ENCODE assay signal across 8 cellular contexts in the genomic region with DNA sequence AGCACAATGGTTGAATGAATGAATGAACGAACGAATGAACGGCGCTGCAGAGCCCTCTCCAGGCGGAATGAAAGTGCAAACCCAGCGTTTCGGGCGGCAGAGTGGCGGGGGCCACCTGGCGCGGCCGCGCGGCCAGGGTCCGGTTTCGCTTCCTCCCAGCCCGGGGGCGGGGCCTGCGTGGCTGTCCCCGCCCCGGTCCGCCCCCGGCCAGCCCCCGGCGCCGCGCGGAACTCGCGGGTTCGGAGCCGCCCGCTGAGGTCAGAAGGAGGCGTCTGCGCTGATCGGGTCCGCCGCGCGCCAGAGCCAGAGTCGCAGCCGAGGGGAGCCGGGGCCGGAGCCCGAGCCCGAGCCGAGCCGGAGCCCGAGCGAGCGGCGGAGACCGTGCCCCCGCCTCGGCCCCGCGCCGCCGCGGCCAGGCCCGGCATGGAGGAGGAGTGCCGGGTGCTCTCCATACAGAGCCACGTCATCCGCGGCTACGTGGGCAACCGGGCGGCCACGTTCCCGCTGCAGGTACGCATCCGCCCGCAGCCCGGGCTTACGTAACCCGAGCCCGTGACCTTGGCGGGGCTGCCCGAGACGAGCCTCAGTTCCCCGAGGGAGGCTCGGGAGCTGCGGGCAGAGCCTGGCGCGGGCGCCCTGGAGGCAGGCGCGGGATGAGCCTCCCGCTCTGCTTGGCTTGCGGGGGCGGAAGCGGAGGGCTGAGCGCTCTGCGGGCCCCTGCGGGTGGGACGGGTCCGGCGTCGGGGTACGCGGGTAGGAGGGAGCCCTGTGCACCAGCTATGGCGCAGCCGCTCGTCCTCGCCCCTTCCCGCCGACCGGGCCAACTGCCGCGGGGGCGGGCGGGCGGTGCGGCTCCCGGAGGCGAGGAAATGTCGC. TPM values are rescaled to one million over a fixed set of nuclear protein-coding genes. Genes with fewer than 3 reads are reported as not detected.
DNase-seq lines count a peak whose midpoint lies in the region; ATAC-seq, FAIRE-seq and TF ChIP-seq lines count a peak whose summit lies in the region.

TSS of gene PDXK (plus strand) at position 258 of the 876 bp plus-strand sequence. CDS start at position 424, 166 bp downstream.

- H3K79me1 ChIP-seq in neuronal stem cell (ENCODE audit: low read depth, low read length): peaks cover 15% of the 10 kb centered on the region

- peak within 1 kb of the TSS; percentile 99 for H3K14ac ChIP-seq in neuronal stem cell (ENCODE audit: low read length)

- no peaks in the 10 kb centered on the region; the same call in 1 of the 2 replicates for H3F3A ChIP-seq in DOHH2 (ENCODE audit: control insufficient read depth, insufficient read depth)

- H2BK120ac ChIP-seq in neuronal stem cell (ENCODE audit: low read depth, low read length): no peak within 1 kb of the TSS

- H3K27ac ChIP-seq in DOHH2 (ENCODE audit: low read depth, low read length) (peak within 1 kb of the TSS; percentile 57), neuronal stem cell (replicated peaks; ENCODE audit: low read length) (no peak within 1 kb of the TSS), subcutaneous abdominal adipose tissue (ENCODE audit: low read depth, low read length) (peak within 1 kb of the TSS; percentile 84)

- peaks cover 58% of the 10 kb centered on the region for H3K4me1 ChIP-seq in DOHH2 (ENCODE audit: control insufficient read depth, low read length)
- H3K4me1 ChIP-seq in neuronal stem cell (ENCODE audit: control insufficient read depth in 2 of 2, insufficient read depth in 1 of 2, low read depth in 1 of 2, low read length in 2 of 2): peaks cover 6 to 12% of the 10 kb centered on the region in 2 donors
- peaks cover 9 to 48% (median 42%) of the 10 kb centered on the region in 5 donors for H3K4me1 ChIP-seq in subcutaneous abdominal adipose tissue (ENCODE audit: control insufficient read depth in 5 of 5, insufficient read depth in 5 of 5, low read length in 5 of 5)

- DNase-seq in Jurkat, Clone E6-1 (ENCODE audit: low read depth, low spot score): peak; percentile 28
- DNase-seq in SHP77 treated with DMSO at 0.1 percent for 48 hours (lab: John Stamatoyannopoulos, UW) (peak; percentile 16), frontal cortex (ENCODE audit: low spot score in 2 of 2) (peak; percentile 89 to 92), neuronal stem cell (ENCODE audit: low spot score) (peak; percentile 83)
- DNase-seq in activated naive CD4-positive, alpha-beta T cell (lab: John Stamatoyannopoulos, UW): peak; percentile 41 to 72 (median 50)

- peak within 1 kb of the TSS; percentile 97 for H2AK5ac ChIP-seq in neuronal stem cell (ENCODE audit: low read depth, low read length)

- peak within 1 kb of the TSS; percentile 96 for H4K8ac ChIP-seq in neuronal stem cell (ENCODE audit: low read depth, low read length)

- H3K4me2 ChIP-seq in DOHH2 (ENCODE audit: low read length): peak within 1 kb of the TSS; percentile 72
- peak within 1 kb of the TSS; percentile 97 for H3K4me2 ChIP-seq in neuronal stem cell (ENCODE audit: insufficient read depth, low read length, poor library complexity, severe bottlenecking)

- peaks cover 19% of the 10 kb centered on the region for H3K27me3 ChIP-seq in DOHH2 (ENCODE audit: control insufficient read depth, low read length)
- peaks cover 0 to 22% (median 3%) of the 10 kb centered on the region in 3 experiments for H3K27me3 ChIP-seq in neuronal stem cell (ENCODE audit: control insufficient read depth in 3 of 3, insufficient read depth in 3 of 3, low read depth in 1 of 3, low read length in 3 of 3)
- H3K27me3 ChIP-seq in subcutaneous abdominal adipose tissue (ENCODE audit: control insufficient read depth in 5 of 5, insufficient read depth in 4 of 5, low read length in 5 of 5): no peaks in the 10 kb centered on the region

- H4K91ac ChIP-seq in neuronal stem cell (ENCODE audit: low read depth, low read length, poor library complexity): peak within 1 kb of the TSS; percentile 64

- H3K9me3 ChIP-seq in DOHH2 (ENCODE audit: control insufficient read depth, insufficient read depth, low read length): no peaks in the 10 kb centered on the region
- peaks cover 0 to 2% of the 10 kb centered on the region in 2 donors for H3K9me3 ChIP-seq in neuronal stem cell (replicated peaks in 1 of 2; ENCODE audit: control insufficient read depth in 2 of 2, insufficient read depth in 1 of 2, low read depth in 1 of 2, low read length in 2 of 2)
- H3K9me3 ChIP-seq in subcutaneous abdominal adipose tissue (ENCODE audit: control insufficient read depth in 5 of 5, low read length in 5 of 5): no peaks in the 10 kb centered on the region

- peak within 1 kb of the TSS; percentile 84 for H3K4ac ChIP-seq in neuronal stem cell (ENCODE audit: low read length)

- no peaks in the 10 kb centered on the region for H3K9me2 ChIP-seq in DOHH2 (replicated peaks; ENCODE audit: control insufficient read depth, low read length)

- peak within 1 kb of the TSS; percentile 99 for H2AFZ ChIP-seq in neuronal stem cell (ENCODE audit: low read length)

- H2BK12ac ChIP-seq in neuronal stem cell (ENCODE audit: low read length): peak within 1 kb of the TSS; percentile 73

- H3K79me2 ChIP-seq in DOHH2 (ENCODE audit: control insufficient read depth, low read length): peaks cover 45% of the 10 kb centered on the region

- ATAC-seq in GM21576 (IDR thresholded peaks at IDR 0.05; ENCODE audit: unreplicated experiment): peak; percentile 54

- H3K36me3 ChIP-seq in DOHH2 (ENCODE audit: control insufficient read depth, low read length): peaks cover 14% of the 10 kb centered on the region
- peaks cover 0 to 13% of the 10 kb centered on the region in 2 donors for H3K36me3 ChIP-seq in neuronal stem cell (replicated peaks in 1 of 2; ENCODE audit: control insufficient read depth in 2 of 2, insufficient read depth in 2 of 2, low read length in 2 of 2)
- peaks cover 0 to 10% (median 6%) of the 10 kb centered on the region in 5 donors for H3K36me3 ChIP-seq in subcutaneous abdominal adipose tissue (ENCODE audit: control insufficient read depth in 5 of 5, insufficient read depth in 5 of 5, low read length in 5 of 5)

- H2BK5ac ChIP-seq in neuronal stem cell (ENCODE audit: low read length): peak within 1 kb of the TSS; percentile 39

- no CpG with 5 or more reads among the region's 117 CpGs for WGBS in neuronal stem cell (ENCODE audit: extremely low coverage in 2 of 2, insufficient read length in 2 of 2, insufficient replicate concordance in 1 of 2), 2 donors

- peak; percentile 45 for TF ChIP-seq CTCF in DOHH2 (IDR thresholded peaks at IDR 0.05; ENCODE audit: low read depth, low read length, poor library complexity, severe bottlenecking)

- peak within 1 kb of the TSS; percentile 98 for H3K18ac ChIP-seq in neuronal stem cell (ENCODE audit: low read length)

- peaks cover 13% of the 10 kb centered on the region for H4K20me1 ChIP-seq in DOHH2 (ENCODE audit: control insufficient read depth, insufficient read depth, low read depth, low read length)

- H2BK15ac ChIP-seq in neuronal stem cell (ENCODE audit: low read length): peak within 1 kb of the TSS; percentile 96

- H3K4me3 ChIP-seq in DOHH2 (ENCODE audit: low read length) (peak within 1 kb of the TSS; percentile 91), neuronal stem cell (ENCODE audit: low read length in 2 of 2) (peak within 1 kb of the TSS; percentile 92 to 98), subcutaneous abdominal adipose tissue (ENCODE audit: low read depth in 1 of 5, low read length in 5 of 5) (peak within 1 kb of the TSS; percentile 77 to 97 (median 90))
- H3K4me3 ChIP-seq in Jurkat, Clone E6-1 (ENCODE audit: low read length): peak within 1 kb of the TSS; percentile 71

- H3K23ac ChIP-seq in neuronal stem cell (ENCODE audit: low read depth, low read length, poor library complexity): peak within 1 kb of the TSS; percentile 98

- peak within 1 kb of the TSS; percentile 99 for H3K9ac ChIP-seq in neuronal stem cell (ENCODE audit: low read depth, low read length, poor library complexity)
- H3K9ac ChIP-seq in subcutaneous abdominal adipose tissue (ENCODE audit: low read length in 5 of 5): peak within 1 kb of the TSS; percentile 79 to 93 (median 86)

- no peak for FAIRE-seq in frontal cortex (lab: Jason Lieb, UNC)

RNA-seq across cellular contexts. Expression of gene PDXK, which starts in this region (rescaled TPM):
- 49.0 TPM for polyA plus RNA-seq in Jurkat, Clone E6-1 (2012; ENCODE audit: insufficient read depth, insufficient read length)
- total RNA-seq in frontal cortex: 22.4 TPM
- 29.4 TPM for polyA plus RNA-seq in neuronal stem cell (2013, experiment 1 of 2)
- polyA plus RNA-seq in neuronal stem cell (2013, experiment 2 of 2): 26.2 TPM

Comparison
In these comparisons a context has a peak if more than half of its experiments do, and no peak if none do; other contexts are left out.
1. DNase-seq: peak in every context shown above with its lines; median percentile 90 in frontal cortex; 83 in neuronal stem cell; 50 in activated naive CD4-positive, alpha-beta T cell; 28 in Jurkat, Clone E6-1; 16 in SHP77 treated with DMSO at 0.1 percent for 48 hours.